ENCODE assay signal across 8 cellular contexts in genomic region chr9:129640871-129641750, GRCh38. TPM values are rescaled to one million over a fixed set of nuclear protein-coding genes. Genes with fewer than 3 reads are reported as not detected.
DNase-seq lines count a peak whose midpoint lies in the region; ATAC-seq and TF ChIP-seq lines count a peak whose summit lies in the region.

No MANE protein-coding gene starts in this region.

- TF ChIP-seq CTCF in fibroblast of the aortic adventitia (IDR thresholded peaks at IDR 0.05; ENCODE audit: insufficient read depth, low read length), result no peak
- TF ChIP-seq CTCF in GM20000 (IDR thresholded peaks at IDR 0.05; ENCODE audit: extremely low read depth, missing control alignments), result no peak

- H3K27ac Mint-ChIP-seq in T-helper 2 cell treated with Interferon-gamma antibody and Interleukin-4, amounts not matched to agents 5 μg/mL and 100 μg/mL, for 36 hours, result peak overlapping the region; percentile 74

- peak overlapping the region; percentile 87 for H3K4me3 Mint-ChIP-seq in T-helper 2 cell treated with Interferon-gamma antibody and Interleukin-4, amounts not matched to agents 5 μg/mL and 100 μg/mL, for 36 hours

- H3K4me1 ChIP-seq in skeletal muscle tissue (ENCODE audit: control insufficient read depth in 3 of 3, insufficient read depth in 3 of 3, low read length in 3 of 3), result peaks cover 23 to 32% (median 30%) of the 10 kb centered on the region in 3 donors

- no peaks in the 10 kb centered on the region for H3K9me3 Mint-ChIP-seq in T-helper 2 cell treated with Interferon-gamma antibody and Interleukin-4, amounts not matched to agents 5 μg/mL and 100 μg/mL, for 36 hours

- H3K27ac ChIP-seq in skeletal muscle tissue (ENCODE audit: low read depth, low read length), result peak overlapping the region; percentile 82

- peaks cover 27 to 31% (median 29%) of the 10 kb centered on the region in 3 donors for H3K36me3 ChIP-seq in skeletal muscle tissue (ENCODE audit: control insufficient read depth in 3 of 3, insufficient read depth in 3 of 3, low read length in 3 of 3)

- H3K27me3 ChIP-seq in skeletal muscle tissue (ENCODE audit: control insufficient read depth in 3 of 3, insufficient read depth in 3 of 3, low read length in 3 of 3), result no peaks in the 10 kb centered on the region

- H3K4me1 Mint-ChIP-seq in T-helper 2 cell treated with Interferon-gamma antibody and Interleukin-4, amounts not matched to agents 5 μg/mL and 100 μg/mL, for 36 hours (ENCODE audit: low read depth), result peaks cover 9% of the 10 kb centered on the region

- no peaks in the 10 kb centered on the region for H3K27me3 Mint-ChIP-seq in T-helper 2 cell treated with Interferon-gamma antibody and Interleukin-4, amounts not matched to agents 5 μg/mL and 100 μg/mL, for 36 hours (ENCODE audit: low read depth)

- peak; percentile 9 for ATAC-seq in SK-N-SH treated with all-trans-retinoic acid at 6 μM for 48 hours

- H3K36me3 Mint-ChIP-seq in T-helper 2 cell treated with Interferon-gamma antibody and Interleukin-4, amounts not matched to agents 5 μg/mL and 100 μg/mL, for 36 hours (ENCODE audit: low read depth), result peaks cover 12% of the 10 kb centered on the region

- H3K9me3 ChIP-seq in skeletal muscle tissue (ENCODE audit: control insufficient read depth in 3 of 3, low read length in 3 of 3), result no peaks in the 10 kb centered on the region

- peak overlapping the region; percentile 88 for H3K4me3 ChIP-seq in fibroblast of the aortic adventitia (ENCODE audit: low read depth, low read length)
- H3K4me3 ChIP-seq in skeletal muscle tissue (ENCODE audit: low read length in 3 of 3), result peak overlapping the region; percentile 70 to 94 (median 88)

- no peak for DNase-seq in T-helper 2 cell treated with Interferon-gamma antibody and Interleukin-4, amounts not matched to agents 5 μg/mL and 100 μg/mL, for 36 hours (ENCODE audit: low spot score)
- no peak for DNase-seq in T-helper 2 cell
- DNase-seq in fibroblast of the aortic adventitia (ENCODE audit: low read depth), result no peak
- no peak for DNase-seq in MV-4-11 (lab: John Stamatoyannopoulos, UW)
- DNase-seq in GM20000 (ENCODE audit: low spot score), result no peak
- no peak for DNase-seq in COR-L47 (lab: John Stamatoyannopoulos, UW)

- peak overlapping the region; percentile 89 to 92 (median 89) for H3K9ac ChIP-seq in skeletal muscle tissue (ENCODE audit: low read depth in 1 of 3, low read length in 3 of 3)

TF ChIP-seq in SK-N-SH treated with all-trans-retinoic acid at 6 μM for 48 hours, 23 proteins besides CTCF, POLR2A, EP300 and RAD21:
- TF ChIP-seq ZC3H10 (CRISPR knock-in tag; IDR thresholded peaks at IDR 0.05), result no peak
- no peak for TF ChIP-seq CSRNP3 (CRISPR knock-in tag; IDR thresholded peaks at IDR 0.05)
- TF ChIP-seq TOX (CRISPR knock-in tag; IDR thresholded peaks at IDR 0.05; ENCODE audit: borderline replicate concordance), result no peak
- no peak for TF ChIP-seq BACH2 (CRISPR knock-in tag; IDR thresholded peaks at IDR 0.05; ENCODE audit: borderline replicate concordance)

RNA-seq across cellular contexts. Expression of gene ASB6, which starts 0.8 kb away (rescaled TPM):
- 7.0 and 14.0 TPM in 2 replicates for total RNA-seq in fibroblast of the aortic adventitia (ENCODE audit: low replicate concordance)
- total RNA-seq in skeletal muscle tissue, result 4.2 TPM

RNA-seq across cellular contexts. Expression of gene NTMT1, which starts 15.1 kb away (rescaled TPM):
- total RNA-seq in fibroblast of the aortic adventitia (ENCODE audit: low replicate concordance), result 9.0 and 27.6 TPM in 2 replicates
- total RNA-seq in skeletal muscle tissue, result 18.8 TPM

RNA-seq across cellular contexts. Expression of gene C9orf50, which starts 20.2 kb away (rescaled TPM):
- 0.98 TPM in 1 of 2 replicates, not detected in the other for total RNA-seq in fibroblast of the aortic adventitia (ENCODE audit: low replicate concordance)
- not detected for total RNA-seq in skeletal muscle tissue

RNA-seq across cellular contexts. Expression of gene PRRX2, which starts 24.3 kb away (rescaled TPM):
- total RNA-seq in fibroblast of the aortic adventitia (ENCODE audit: low replicate concordance) (3.5 and 36.1 TPM in 2 replicates), skeletal muscle tissue (3.1 TPM)
